In the genomic region with DNA sequence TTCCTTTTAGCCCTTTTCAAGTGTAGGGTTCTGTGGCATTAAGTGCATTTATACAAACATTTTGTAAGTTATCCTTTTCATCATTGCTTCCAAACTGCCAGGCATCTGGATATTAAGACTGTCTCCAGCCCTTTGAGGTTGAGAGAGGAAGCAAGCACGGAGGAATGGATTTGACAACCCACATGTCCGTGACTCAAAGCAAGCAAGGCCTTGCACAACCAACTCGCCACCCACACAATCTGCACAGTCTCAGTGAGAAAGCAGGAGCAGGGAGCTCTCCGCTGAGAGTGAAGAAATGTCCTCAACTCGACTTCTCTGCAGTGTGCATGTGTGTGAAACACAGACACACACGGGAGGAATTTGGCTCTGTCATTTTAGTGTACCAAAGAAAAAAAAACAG, we compare ENCODE assay signal across 9 cellular contexts.
DNase-seq lines count a peak whose midpoint lies in the region; ATAC-seq and TF ChIP-seq lines count a peak whose summit lies in the region.
"Had no signal": no experiment of that assay in that cellular context is flagged by ENCODE, and none has a peak within 500 bp of the region (broad histone marks: within the 10 kb centered on the region; RNA-seq: fewer than 3 reads in every experiment).

No MANE protein-coding gene starts in this region.

- H3K4me3 ChIP-seq in tibial artery = no peak overlapping the region

- H3K27ac ChIP-seq in tibial artery = peak overlapping the region; percentile 26 to 58

- peak; percentile 89 for ATAC-seq in left lobe of liver
- ATAC-seq in HG03135 (IDR thresholded peaks at IDR 0.05; ENCODE audit: unreplicated experiment) = no peak

- peaks cover 0 to 40% (median 11%) of the 10 kb centered on the region in 4 donors for H3K4me1 ChIP-seq in tibial artery

- DNase-seq in KBM-7 = peak; percentile 11
- peak; percentile 67 for DNase-seq in brain pericyte (ENCODE audit: low read depth, low spot score)
- DNase-seq in left lobe of liver (ENCODE audit: low spot score) = peak; percentile 73
- peak; percentile 82 to 90 for DNase-seq in tibial artery
- DNase-seq in NCI-H510A treated with DMSO at 0.1 percent for 48 hours (lab: John Stamatoyannopoulos, UW) = no peak
- no peak for DNase-seq in GDM1 (lab: John Stamatoyannopoulos, UW)
- DNase-seq in stimulated activated CD4-positive, alpha-beta T cell treated with anti-CD3 and anti-CD28 coated beads, Interleukin-4, amount 100 ng/mL, for 1 hour = no peak
- DNase-seq: effector memory CD4-positive, alpha-beta T cell had no signal

- no peaks in the 10 kb centered on the region for H3K27me3 ChIP-seq in tibial artery

- intact Hi-C loops in tibial artery (cut with DNase I; ENCODE audit: low total_unique reads) = loop anchor here (10.0 kb wide), 1 partner anchor 67 kb away; a partner anchor contains a TSS

- H3K36me3 ChIP-seq in tibial artery = peaks cover 0 to 9% (median 6%) of the 10 kb centered on the region in 3 donors

- no peaks in the 10 kb centered on the region for H3K9me3 ChIP-seq in tibial artery

- in situ Hi-C loops in KBM-7 (cut with MboI; ENCODE audit: low pct_unique_long_range_greater_than_20kb, low sequenced_read_pairs) = no loop called here

- TF ChIP-seq CTCF in tibial artery (IDR thresholded peaks at IDR 0.05) = no peak

Comparison
In these comparisons a context has a peak if more than half of its experiments do, and no peak if none do; other contexts are left out.
1. DNase-seq: peak in KBM-7 (single experiment), brain pericyte (single experiment), left lobe of liver (single experiment) and tibial artery (2 of 2); none in NCI-H510A treated with DMSO at 0.1 percent for 48 hours (single experiment), GDM1 (single experiment) and stimulated activated CD4-positive, alpha-beta T cell treated with anti-CD3 and anti-CD28 coated beads, Interleukin-4, amount 100 ng/mL, for 1 hour (single experiment).